ENCODE assay signal across 9 cellular contexts in genomic region chr2:211867845-211868361, GRCh38.
DNase-seq lines count a peak whose midpoint lies in the region; ATAC-seq and TF ChIP-seq lines count a peak whose summit lies in the region.
"Had no signal": no experiment of that assay in that cellular context is flagged by ENCODE, and none has a peak within 500 bp of the region (broad histone marks: within the 10 kb centered on the region; RNA-seq: fewer than 3 reads in every experiment).

No MANE protein-coding gene starts in this region.

- no peak overlapping the region for H3K27ac ChIP-seq in foreskin keratinocyte

- no peaks in the 10 kb centered on the region for H3K4me1 ChIP-seq in foreskin keratinocyte
- no peaks in the 10 kb centered on the region for H3K4me1 ChIP-seq in mucosa of descending colon (ENCODE audit: low read depth)

- H3K4me3 Mint-ChIP-seq in progenitor cell of endocrine pancreas (ENCODE audit: low read depth): no peak overlapping the region

- no peaks in the 10 kb centered on the region for H3K27me3 Mint-ChIP-seq in progenitor cell of endocrine pancreas

- peak; percentile 37 to 62 for DNase-seq in foreskin keratinocyte
- no peak for DNase-seq in progenitor cell of endocrine pancreas (ENCODE audit: low spot score, unreplicated experiment)
- no peak for DNase-seq in NK-92 (lab: John Stamatoyannopoulos, UW; ENCODE audit: unreplicated experiment)
- no peak for DNase-seq in mucosa of descending colon
- DNase-seq in effector CD8-positive, alpha-beta T cell (lab: John Stamatoyannopoulos, UW): no peak
- DNase-seq: activated T-cell treated with anti-CD3 and anti-CD28 coated beads for 4 hours had no signal

- no peaks in the 10 kb centered on the region for H3K4me1 Mint-ChIP-seq in progenitor cell of endocrine pancreas (ENCODE audit: low read depth)

- no peak for TF ChIP-seq CTCF in foreskin keratinocyte (conservative IDR thresholded peaks at IDR 0.05)
- TF ChIP-seq CTCF in progenitor cell of endocrine pancreas (IDR thresholded peaks at IDR 0.05; ENCODE audit: unreplicated experiment): no peak
- TF ChIP-seq CTCF in mucosa of descending colon (IDR thresholded peaks at IDR 0.05): no peak

- no peaks in the 10 kb centered on the region for H3K36me3 Mint-ChIP-seq in progenitor cell of endocrine pancreas (ENCODE audit: insufficient read depth)

- peak; percentile 89 for ATAC-seq in GM18508 (IDR thresholded peaks at IDR 0.05; ENCODE audit: insufficient read depth, unreplicated experiment)
- ATAC-seq in GM21825 (IDR thresholded peaks at IDR 0.05; ENCODE audit: unreplicated experiment): peak; percentile 91
- peak; percentile 98 for ATAC-seq in HG03565 (IDR thresholded peaks at IDR 0.05; ENCODE audit: unreplicated experiment)
- ATAC-seq in foreskin keratinocyte: peak; percentile 79
- no peak for ATAC-seq in mucosa of descending colon

- intact Hi-C loops in mucosa of descending colon (cut with DNase I, micrococcal nuclease): no loop called here

- H3K27me3 ChIP-seq in foreskin keratinocyte: no peaks in the 10 kb centered on the region

- H3K9me3 Mint-ChIP-seq in progenitor cell of endocrine pancreas (ENCODE audit: low read depth): peaks cover 9% of the 10 kb centered on the region

- H3K27ac Mint-ChIP-seq in progenitor cell of endocrine pancreas: no peak overlapping the region

- no peak overlapping the region for H3K4me3 ChIP-seq in mucosa of descending colon

- no peaks in the 10 kb centered on the region for H3K36me3 ChIP-seq in mucosa of descending colon (ENCODE audit: low read depth)

- H3K9me3 ChIP-seq in mucosa of descending colon: peaks cover 3% of the 10 kb centered on the region

Comparison
In these comparisons a context has a peak if more than half of its experiments do, and no peak if none do; other contexts are left out.
1. DNase-seq: peak in foreskin keratinocyte (2 of 2); none in progenitor cell of endocrine pancreas (single experiment), NK-92 (single experiment), mucosa of descending colon (0 of 3) and effector CD8-positive, alpha-beta T cell (single experiment).